Comparison of ENCODE assay signal across 27 cellular contexts in genomic region chr14:100309028-100309718, GRCh38. TPM values are rescaled to one million over a fixed set of nuclear protein-coding genes. Genes with fewer than 3 reads are reported as not detected.
A peak's percentile ranks its signal among the peaks of the same experiment; 100 is the strongest.
DNase-seq lines count a peak whose midpoint lies in the region; ATAC-seq, FAIRE-seq and TF ChIP-seq lines count a peak whose summit lies in the region.
"Had no signal": no experiment of that assay in that cellular context is flagged by ENCODE, and none has a peak within 500 bp of the region (broad histone marks: within the 10 kb centered on the region; RNA-seq: fewer than 3 reads in every experiment).

No MANE protein-coding gene starts in this region.

- TF ChIP-seq RAD21 in SK-N-SH (IDR thresholded peaks at IDR 0.05; ENCODE audit: low read length) (peak; percentile 17; the same call in 1 of the 2 replicates), HepG2 (CRISPR knock-in tag; IDR thresholded peaks at IDR 0.05) (no peak)

- H3K4me1 Mint-ChIP-seq in MCF 10A (ENCODE audit: insufficient read depth, unreplicated experiment), result peaks cover 23% of the 10 kb centered on the region

- H3K27ac ChIP-seq in SK-N-SH (ENCODE audit: low read depth in 2 of 2, low read length in 1 of 2), result no peak overlapping the region
- no peak overlapping the region for H3K27ac ChIP-seq in WERI-Rb-1
- no peak overlapping the region for H3K27ac ChIP-seq in HepG2 (ENCODE audit: extremely low read length, insufficient read depth, low read length)
- H3K27ac ChIP-seq in thyroid gland, result peak overlapping the region; percentile 28 to 97 (median 89)
- H3K27ac ChIP-seq: 22Rv1, ascending aorta, tibial artery had no signal

- H4K20me1 ChIP-seq in SK-N-SH (ENCODE audit: insufficient read depth) (peaks cover 9% of the 10 kb centered on the region), HepG2 (ENCODE audit: insufficient read depth, low read length) (no peaks in the 10 kb centered on the region; the same call in 1 of the 2 replicates)

- H2AFZ ChIP-seq in SK-N-SH (ENCODE audit: low read depth) (no peak overlapping the region), HepG2 (ENCODE audit: low read length) (no peak overlapping the region)

- H3F3A ChIP-seq in SK-N-SH (replicated peaks; ENCODE audit: insufficient read depth), result no peaks in the 10 kb centered on the region

- no peak overlapping the region for H3K4me3 ChIP-seq in SK-N-SH (ENCODE audit: low read depth in 2 of 2, low read length in 1 of 2)
- H3K4me3 ChIP-seq in WERI-Rb-1 (ENCODE audit: low read depth, low read length), result no peak overlapping the region
- peak overlapping the region in 1 of 3 experiments; percentile 49; a peak in 1 of 6 replicates for H3K4me3 ChIP-seq in HepG2 (replicated peaks in 1 of 3; ENCODE audit: insufficient read depth in 1 of 3, low read depth in 2 of 3, low read length in 3 of 3)
- no peak overlapping the region for H3K4me3 ChIP-seq in thyroid gland (replicated peaks in 1 of 3)
- H3K4me3 ChIP-seq in H7 (ENCODE audit: insufficient read depth, low read depth, low read length), result no peak overlapping the region
- H3K4me3 ChIP-seq: ascending aorta, sigmoid colon, tibial artery had no signal

- H3K36me3 Mint-ChIP-seq in MCF 10A (ENCODE audit: insufficient read depth, unreplicated experiment), result no peaks in the 10 kb centered on the region
- H3K36me3 Mint-ChIP-seq: activated CD4-positive, alpha-beta memory T cell treated with anti-CD3 and anti-CD28 coated beads for 36 hours; stimulated activated memory B cell treated with anti-CD40 and anti-IgM and Interleukin-4, amounts not matched to agents 10 μg/mL and 1 μg/mL and 100 μg/mL, for 72 hours had no signal

- TF ChIP-seq CTCF in SK-N-SH (IDR thresholded peaks at IDR 0.05) (no peak), WERI-Rb-1 (IDR thresholded peaks at IDR 0.05; ENCODE audit: low read depth, low read length) (peak; percentile 22; the same call in 1 of the 2 replicates), HepG2 (CRISPR knock-in tag; IDR thresholded peaks at IDR 0.05) (no peak; the same call in 1 of the 2 replicates), thyroid gland (IDR thresholded peaks at IDR 0.05) (no peak), MCF 10A (IDR thresholded peaks at IDR 0.05; ENCODE audit: unreplicated experiment) (no peak)

- H3K4me2 ChIP-seq in SK-N-SH (no peak overlapping the region), HepG2 (ENCODE audit: low read depth, low read length) (peak overlapping the region; percentile 80)

- no peaks in the 10 kb centered on the region for H3K36me3 ChIP-seq in SK-N-SH (replicated peaks in 1 of 2; ENCODE audit: control insufficient read depth in 1 of 2, insufficient read depth in 2 of 2, low read length in 1 of 2)
- H3K36me3 ChIP-seq in WERI-Rb-1, result peaks cover 4% of the 10 kb centered on the region
- no peaks in the 10 kb centered on the region for H3K36me3 ChIP-seq in HepG2 (replicated peaks in 1 of 2; ENCODE audit: control insufficient read depth in 1 of 2, insufficient read depth in 2 of 2, low read length in 2 of 2)
- H3K36me3 ChIP-seq in thyroid gland, result no peaks in the 10 kb centered on the region
- H3K36me3 ChIP-seq in H7 (replicated peaks; ENCODE audit: control insufficient read depth, insufficient read depth, low read length), result no peaks in the 10 kb centered on the region
- H3K36me3 ChIP-seq: ascending aorta, sigmoid colon, tibial artery had no signal

- POLR2A ChIA-PET in SK-N-SH (lab: Yijun Ruan, JAX), result interaction anchor here (0.6 to 0.7 kb wide), 2 partner anchors 66 to 69 kb away, joined by 3 read pairs; a partner anchor contains a TSS
- POLR2A ChIA-PET in HepG2 (lab: Yijun Ruan, JAX), result interaction anchor here (0.8 to 1.0 kb wide), 3 partner anchors 12 to 66 kb away, joined by 3 to 5 read pairs (median 3); a partner anchor contains a TSS
- POLR2A ChIA-PET in MCF 10A (lab: Yijun Ruan, JAX), result interaction anchor here (0.6 to 1.2 kb wide), 4 partner anchors 14 to 318 kb away, joined by 3 to 5 read pairs (median 4); a partner anchor contains a TSS

- 87% methylated on average over 8 of the region's 8 CpGs for WGBS in SK-N-SH (ENCODE audit: low lambda C conversion rate)
- 0% methylated on average over 4 of the region's 8 CpGs for WGBS in HepG2 (ENCODE audit: low lambda C conversion rate)
- 51 to 70% methylated on average over 5 to 8 of the region's 8 CpGs for WGBS in thyroid gland, 2 donors

- TF ChIP-seq POLR2A in HepG2 (IDR thresholded peaks at IDR 0.05; ENCODE audit: insufficient read depth in 1 of 2, low read depth in 2 of 2, low read length in 2 of 2) (no peak), thyroid gland (IDR thresholded peaks at IDR 0.05) (no peak)

- H3K9me3 Mint-ChIP-seq in MCF 10A (ENCODE audit: unreplicated experiment), result no peaks in the 10 kb centered on the region
- H3K9me3 Mint-ChIP-seq: activated B cell treated with CpG ODN at 0.5 μM for 24 hours; activated CD4-positive, alpha-beta memory T cell treated with anti-CD3 and anti-CD28 coated beads for 36 hours; endodermal cell; stimulated activated memory B cell treated with anti-CD40 and anti-IgM and Interleukin-4, amounts not matched to agents 10 μg/mL and 1 μg/mL and 100 μg/mL, for 72 hours had no signal

- in situ Hi-C loops in HepG2 (cut with HindIII; ENCODE audit: extremely low pct_ligation_motif_present, low pct_unique_long_range_greater_than_20kb), result loop anchor here (5.0 kb wide), 1 partner anchor 68 kb away; the partner anchor contains the start of gene WDR25

- no peak for ATAC-seq in SK-N-SH treated with all-trans-retinoic acid at 6 μM for 48 hours
- 0 out of 3 replicates have a peak, but pooled peaks have one; percentile 1 for ATAC-seq in HepG2
- ATAC-seq: stimulated activated memory B cell treated with anti-CD40 and anti-IgM and Interleukin-4, amounts not matched to agents 10 μg/mL and 1 μg/mL and 100 μg/mL, for 72 hours had no signal

- no TSS peak for BruUV-seq in HepG2 (replicated peaks; lab: Mats Ljungman, UMichigan)
- no TSS peak for BruUV-seq in MCF 10A (replicated peaks; lab: Mats Ljungman, UMichigan)

- intact Hi-C loops in HepG2 (cut with micrococcal nuclease; ENCODE audit: unreplicated experiment) (loop anchor here (1.0 kb wide), 1 partner anchor 68 kb away; no protein-coding TSS in a partner anchor), thyroid gland (cut with DNase I) (loop anchor here (5.0 kb wide), 1 partner anchor 37 kb away; no protein-coding TSS in a partner anchor), MCF 10A (cut with micrococcal nuclease) (no loop called here)

- H3K79me2 ChIP-seq in SK-N-SH (ENCODE audit: insufficient read depth), result peaks cover 18% of the 10 kb centered on the region; the same call in 1 of the 2 replicates
- H3K79me2 ChIP-seq in HepG2 (ENCODE audit: insufficient read depth, low read length), result no peaks in the 10 kb centered on the region

- H3K27me3 Mint-ChIP-seq in MCF 10A (ENCODE audit: insufficient read depth, unreplicated experiment), result no peaks in the 10 kb centered on the region
- H3K27me3 Mint-ChIP-seq: activated B cell treated with CpG ODN at 0.5 μM for 24 hours; stimulated activated memory B cell treated with anti-CD40 and anti-IgM and Interleukin-4, amounts not matched to agents 10 μg/mL and 1 μg/mL and 100 μg/mL, for 72 hours had no signal

- H3K27me3 ChIP-seq in SK-N-SH (ENCODE audit: insufficient read depth) (no peaks in the 10 kb centered on the region), WERI-Rb-1 (ENCODE audit: insufficient read depth, low read depth, severe bottlenecking) (no peaks in the 10 kb centered on the region), HepG2 (ENCODE audit: control insufficient read depth in 1 of 2, insufficient read depth in 2 of 2, low read length in 2 of 2) (peaks cover 1 to 20% of the 10 kb centered on the region in 2 experiments; a peak in 4 of 5 replicates), thyroid gland (no peaks in the 10 kb centered on the region), H7 (ENCODE audit: control insufficient read depth, insufficient read depth, low read length) (0 out of 2 replicates have a peak, but pooled peaks cover 2% of the 10 kb centered on the region)
- H3K27me3 ChIP-seq: ascending aorta had no signal

- DNase-seq in SK-N-SH (no peak), WERI-Rb-1 (peak; percentile 41), HepG2 (ENCODE audit: low spot score) (no peak), thyroid gland (no peak), H7 (no peak), MCF 10A (ENCODE audit: unreplicated experiment) (no peak)
- no peak for DNase-seq in central memory CD4-positive, alpha-beta T cell
- DNase-seq: activated B cell treated with CpG ODN at 0.5 μM for 24 hours; activated CD4-positive, alpha-beta memory T cell treated with anti-CD3 and anti-CD28 coated beads for 36 hours; activated naive CD4-positive, alpha-beta T cell treated with Interleukin-2 at 50 U/mL for 16 hours; activated T-cell treated with anti-CD3 and anti-CD28 coated beads for 4 hours; endodermal cell; GOT3; hypothalamus; kidney; midbrain; NCI-H1092 treated with DMSO at 0.1 percent for 48 hours; NCI-H2081 treated with DMSO at 0.1 percent for 48 hours; NCI-H524 treated with DMSO at 0.1 percent for 48 hours; SHP77 treated with DMSO at 0.1 percent for 48 hours; sigmoid colon; tibial artery had no signal

- H3K27ac Mint-ChIP-seq in MCF 10A (ENCODE audit: low read depth, unreplicated experiment), result no peak overlapping the region
- H3K27ac Mint-ChIP-seq: activated B cell treated with CpG ODN at 0.5 μM for 24 hours; activated CD4-positive, alpha-beta memory T cell treated with anti-CD3 and anti-CD28 coated beads for 36 hours; endodermal cell; stimulated activated memory B cell treated with anti-CD40 and anti-IgM and Interleukin-4, amounts not matched to agents 10 μg/mL and 1 μg/mL and 100 μg/mL, for 72 hours had no signal

- H3K9me3 ChIP-seq in SK-N-SH, result no peaks in the 10 kb centered on the region
- no peaks in the 10 kb centered on the region for H3K9me3 ChIP-seq in WERI-Rb-1 (ENCODE audit: severe bottlenecking)
- H3K9me3 ChIP-seq in HepG2 (ENCODE audit: low read length), result no peaks in the 10 kb centered on the region
- no peaks in the 10 kb centered on the region for H3K9me3 ChIP-seq in thyroid gland
- H3K9me3 ChIP-seq: ascending aorta, sigmoid colon, tibial artery had no signal

- H3K4me3 Mint-ChIP-seq in MCF 10A (ENCODE audit: unreplicated experiment), result no peak overlapping the region
- H3K4me3 Mint-ChIP-seq: activated B cell treated with CpG ODN at 0.5 μM for 24 hours; activated CD4-positive, alpha-beta memory T cell treated with anti-CD3 and anti-CD28 coated beads for 36 hours; endodermal cell; stimulated activated memory B cell treated with anti-CD40 and anti-IgM and Interleukin-4, amounts not matched to agents 10 μg/mL and 1 μg/mL and 100 μg/mL, for 72 hours had no signal

- CTCF ChIA-PET in SK-N-SH (lab: Yijun Ruan, JAX) (interaction anchor here (0.6 to 2.4 kb wide), 6 partner anchors 23 to 194 kb away, joined by 3 to 12 read pairs (median 4); no protein-coding TSS in a partner anchor), HepG2 (lab: Yijun Ruan, JAX; ENCODE audit: low intra/inter-chr PET ratio, low total read pairs) (interaction anchor here (1.0 kb wide), 1 partner anchor 69 kb away, joined by 3 read pairs; no protein-coding TSS in a partner anchor), MCF 10A (lab: Yijun Ruan, JAX) (interaction anchor here (0.6 to 1.3 kb wide), 2 partner anchors 8 to 11 kb away, joined by 3 to 4 read pairs; no protein-coding TSS in a partner anchor)

- no peaks in the 10 kb centered on the region for H3K9me2 ChIP-seq in SK-N-SH

- FAIRE-seq in HepG2 (lab: Jason Lieb, UNC), result no peak
- FAIRE-seq: kidney had no signal

- H3K9ac ChIP-seq in SK-N-SH, result no peak overlapping the region
- H3K9ac ChIP-seq in HepG2 (ENCODE audit: insufficient read depth, low read depth, low read length), result no peak overlapping the region

- TF ChIP-seq EP300 in SK-N-SH (IDR thresholded peaks at IDR 0.05; ENCODE audit: borderline replicate concordance in 1 of 2, low read depth in 1 of 2, low read length in 1 of 2) (no peak), HepG2 (IDR thresholded peaks at IDR 0.05; ENCODE audit: low read depth in 2 of 2, low read length in 2 of 2) (no peak), HepG2 (CRISPR knock-in tag; IDR thresholded peaks at IDR 0.05; ENCODE audit: borderline replicate concordance) (no peak)

- H3K4me1 ChIP-seq in SK-N-SH (ENCODE audit: control insufficient read depth in 1 of 2, insufficient read depth in 2 of 2, low read depth in 1 of 2, low read length in 1 of 2), result peaks cover 0 to 32% of the 10 kb centered on the region in 2 experiments; a peak in 2 of 4 replicates
- H3K4me1 ChIP-seq in HepG2 (ENCODE audit: insufficient read depth, low read length), result peaks cover 61% of the 10 kb centered on the region
- H3K4me1 ChIP-seq in thyroid gland, result peaks cover 61 to 67% of the 10 kb centered on the region in 2 donors

RNA-seq across cellular contexts. Expression of gene SLC25A29, which starts 2.9 kb away (rescaled TPM):
- polyA plus RNA-seq in SK-N-SH (2012; rRNA removed) (66.9 and 84.6 TPM in 2 replicates), HepG2 (2011; rRNA removed) (12.2 and 16.1 TPM in 2 replicates)
- polyA plus RNA-seq in SK-N-SH (2012; cell fraction: cytosol; rRNA removed), result 13.9 and 26.7 TPM in 2 replicates
- polyA plus RNA-seq in SK-N-SH (2012; cell fraction: nucleus; rRNA removed), result 442 and 628 TPM in 2 replicates
- total RNA-seq in HepG2 (2016; rRNA removed; fragmentation: Illumina TruSeq; extraction: Trizol) (9.6 and 17.2 TPM in 2 replicates), thyroid gland (100 to 1,000 TPM; 354 to 606 (median 433) TPM), MCF 10A (2022) (33.9 and 49.2 TPM in 2 replicates)
- 2.4 and 2.6 TPM in 2 replicates for total RNA-seq in HepG2 (2016; cell fraction: cytosol; rRNA removed; fragmentation: Illumina TruSeq; extraction: Trizol; ENCODE audit: low read depth)
- 9.5 and 17.7 TPM in 2 replicates for total RNA-seq in HepG2 (2016; cell fraction: insoluble cytoplasmic fraction; rRNA removed; fragmentation: Illumina TruSeq; extraction: Trizol)
- total RNA-seq in HepG2 (2016; cell fraction: membrane; rRNA removed; fragmentation: Illumina TruSeq; extraction: Trizol), result 6.9 and 7.4 TPM in 2 replicates
- total RNA-seq in HepG2 (2016; cell fraction: nucleus; rRNA removed; fragmentation: Illumina TruSeq; extraction: Trizol), result 15.9 and 18.2 TPM in 2 replicates
- polyA plus RNA-seq in HepG2 (2011; cell fraction: cytosol; rRNA removed), result 6.9 and 11.5 TPM in 2 replicates
- polyA plus RNA-seq in HepG2 (2011; cell fraction: nucleus; rRNA removed), result 98.4 and 122 TPM in 2 replicates
- 6.9 and 8.5 TPM in 2 replicates for polyA plus RNA-seq in HepG2 (2012)
- 1.4 and 1.6 TPM in 2 replicates for polyA plus RNA-seq in HepG2 (2016; cell fraction: cytosol; fragmentation: Illumina TruSeq; extraction: Trizol; ENCODE audit: low read depth)
- 8.9 and 9.4 TPM in 2 replicates for polyA plus RNA-seq in HepG2 (2016; cell fraction: insoluble cytoplasmic fraction; fragmentation: Illumina TruSeq; extraction: Trizol; ENCODE audit: low read depth)
- 3.8 and 4.2 TPM in 2 replicates for polyA plus RNA-seq in HepG2 (2016; cell fraction: membrane; fragmentation: Illumina TruSeq; extraction: Trizol; ENCODE audit: low read depth)
- 47.1 and 52.2 TPM in 2 replicates for polyA plus RNA-seq in HepG2 (2016; cell fraction: nucleus; fragmentation: Illumina TruSeq; extraction: Trizol; ENCODE audit: insufficient read depth, low read depth)
- polyA minus RNA-seq in HepG2 (2011; rRNA and poly(A)+ RNA removed; ENCODE audit: low replicate concordance), result 9.4 and 18.9 TPM in 2 replicates
- 4.6 and 8.4 TPM in 2 replicates for polyA minus RNA-seq in HepG2 (2011; cell fraction: cytosol; rRNA and poly(A)+ RNA removed)
- polyA minus RNA-seq in HepG2 (2011; cell fraction: nucleus; rRNA and poly(A)+ RNA removed), result 9.1 and 11.2 TPM in 2 replicates
- total RNA-seq in H7 (2014; rRNA removed; shearing (Covaris generic)), result 124 and 131 TPM in 2 replicates

RNA-seq across cellular contexts. Expression of gene SLC25A47, which starts 14.0 kb away (rescaled TPM):
- polyA plus RNA-seq in SK-N-SH (2012; rRNA removed) (not detected in 2 replicates), HepG2 (2011; rRNA removed) (1.7 and 7.6 TPM in 2 replicates)
- polyA plus RNA-seq in SK-N-SH (2012; cell fraction: cytosol; rRNA removed), result not detected in 2 replicates
- polyA plus RNA-seq in SK-N-SH (2012; cell fraction: nucleus; rRNA removed), result 0.06 TPM in 1 of 2 replicates, not detected in the other
- total RNA-seq in HepG2 (2016; rRNA removed; fragmentation: Illumina TruSeq; extraction: Trizol) (0.87 and 1.0 TPM in 2 replicates), thyroid gland (not detected), MCF 10A (2022) (not detected in 2 replicates)
- total RNA-seq in HepG2 (2016; cell fraction: cytosol; rRNA removed; fragmentation: Illumina TruSeq; extraction: Trizol; ENCODE audit: low read depth), result 0.71 and 1.5 TPM in 2 replicates
- 0.88 and 0.95 TPM in 2 replicates for total RNA-seq in HepG2 (2016; cell fraction: insoluble cytoplasmic fraction; rRNA removed; fragmentation: Illumina TruSeq; extraction: Trizol)
- 0.53 and 1.1 TPM in 2 replicates for total RNA-seq in HepG2 (2016; cell fraction: membrane; rRNA removed; fragmentation: Illumina TruSeq; extraction: Trizol)
- 0.47 and 0.65 TPM in 2 replicates for total RNA-seq in HepG2 (2016; cell fraction: nucleus; rRNA removed; fragmentation: Illumina TruSeq; extraction: Trizol)
- 3.2 and 4.5 TPM in 2 replicates for polyA plus RNA-seq in HepG2 (2011; cell fraction: cytosol; rRNA removed)
- 4.2 and 9.5 TPM in 2 replicates for polyA plus RNA-seq in HepG2 (2011; cell fraction: nucleus; rRNA removed)
- 6.6 and 11.5 TPM in 2 replicates for polyA plus RNA-seq in HepG2 (2012)
- polyA plus RNA-seq in HepG2 (2016; cell fraction: cytosol; fragmentation: Illumina TruSeq; extraction: Trizol; ENCODE audit: low read depth), result 0.17 and 0.24 TPM in 2 replicates
- polyA plus RNA-seq in HepG2 (2016; cell fraction: insoluble cytoplasmic fraction; fragmentation: Illumina TruSeq; extraction: Trizol; ENCODE audit: low read depth), result 0.51 and 0.54 TPM in 2 replicates
- polyA plus RNA-seq in HepG2 (2016; cell fraction: membrane; fragmentation: Illumina TruSeq; extraction: Trizol; ENCODE audit: low read depth), result 0.41 and 0.42 TPM in 2 replicates
- 0.53 and 0.61 TPM in 2 replicates for polyA plus RNA-seq in HepG2 (2016; cell fraction: nucleus; fragmentation: Illumina TruSeq; extraction: Trizol; ENCODE audit: insufficient read depth, low read depth)
- 4.3 TPM in 1 of 2 replicates, not detected in the other for polyA minus RNA-seq in HepG2 (2011; rRNA and poly(A)+ RNA removed; ENCODE audit: low replicate concordance)
- 2.3 and 3.1 TPM in 2 replicates for polyA minus RNA-seq in HepG2 (2011; cell fraction: cytosol; rRNA and poly(A)+ RNA removed)
- polyA minus RNA-seq in HepG2 (2011; cell fraction: nucleus; rRNA and poly(A)+ RNA removed), result 0.52 and 1.5 TPM in 2 replicates
- 0.07 and 0.18 TPM in 2 replicates for total RNA-seq in H7 (2014; rRNA removed; shearing (Covaris generic))
- total RNA-seq: activated B cell treated with CpG ODN at 0.5 μM for 24 hours; activated CD4-positive, alpha-beta memory T cell treated with anti-CD3 and anti-CD28 coated beads for 36 hours; ascending aorta; endodermal cell; kidney; sigmoid colon; T-helper 1 cell treated with Interleukin-12 subunit alpha and Interleukin-12 subunit beta and Interleukin-4 antibody, amounts not matched to agents 30 ng/mL and 1 ng/mL, for 36 hours had no signal

Comparison
In these comparisons a context has a peak if more than half of its experiments do, and no peak if none do; other contexts are left out.
1. H3K27ac ChIP-seq: peak in thyroid gland (3 of 3); none in SK-N-SH (0 of 2), WERI-Rb-1 (single experiment) and HepG2 (single experiment).
2. Of the 25 proteins assayed by ChIP-seq in both HepG2 and SK-N-SH: peak only in HepG2: none; only in SK-N-SH: RAD21; in both: none; in neither: 24.